15 cellular contexts compared by ENCODE assay signal in genomic region chr5:169667896-169668674, GRCh38. TPM values are rescaled to one million over a fixed set of nuclear protein-coding genes. Genes with fewer than 3 reads are reported as not detected.
DNase-seq lines count a peak whose midpoint lies in the region; TF ChIP-seq lines count a peak whose summit lies in the region.
"Had no signal": no experiment of that assay in that cellular context is flagged by ENCODE, and none has a peak within 500 bp of the region (broad histone marks: within the 10 kb centered on the region; RNA-seq: fewer than 3 reads in every experiment).

No MANE protein-coding gene starts in this region.

- peak overlapping the region; percentile 64 for H3K27ac Mint-ChIP-seq in activated T-helper 2 cell treated with anti-CD3 and anti-CD28 coated beads, Interferon-gamma antibody, Interleukin-2, Interleukin-4, amounts not matched to agents 10 μg/mL and 5 μg/mL and 100 μg/mL, durations not matched to agents 14 hours and 24 hours and 36 hours
- H3K27ac Mint-ChIP-seq in activated naive CD4-positive, alpha-beta T cell treated with anti-CD3 and anti-CD28 coated beads, Interleukin-2, amount 10 ng/mL, durations not matched to agents 7 days and 5 days, result no peak overlapping the region

- H3K27me3 Mint-ChIP-seq in activated T-helper 2 cell treated with anti-CD3 and anti-CD28 coated beads, Interferon-gamma antibody, Interleukin-2, Interleukin-4, amounts not matched to agents 10 μg/mL and 5 μg/mL and 100 μg/mL, durations not matched to agents 14 hours and 24 hours and 36 hours (ENCODE audit: low read depth), result no peaks in the 10 kb centered on the region
- no peaks in the 10 kb centered on the region for H3K27me3 Mint-ChIP-seq in activated naive CD4-positive, alpha-beta T cell treated with anti-CD3 and anti-CD28 coated beads, Interleukin-2, amount 10 ng/mL, durations not matched to agents 7 days and 5 days

- H2BK120ac ChIP-seq in trophoblast cell (ENCODE audit: insufficient read depth, low read length, poor library complexity), result no peak overlapping the region

- H4K8ac ChIP-seq in trophoblast cell (ENCODE audit: low read depth, low read length), result no peak overlapping the region

- no peak for TF ChIP-seq CTCF in thyroid gland (IDR thresholded peaks at IDR 0.05)

- no peak overlapping the region for H3K27ac ChIP-seq in trophoblast cell (ENCODE audit: low read depth, low read length)
- H3K27ac ChIP-seq in thyroid gland, result no peak overlapping the region
- H3K27ac ChIP-seq: 22Rv1, parathyroid adenoma, transverse colon had no signal

- H3K27me3 ChIP-seq in trophoblast cell (ENCODE audit: insufficient read depth, low read length), result no peaks in the 10 kb centered on the region
- H3K27me3 ChIP-seq in thyroid gland, result no peaks in the 10 kb centered on the region
- H3K27me3 ChIP-seq: transverse colon had no signal

- intact Hi-C loops in activated T-helper 2 cell treated with anti-CD3 and anti-CD28 coated beads, Interferon-gamma antibody, Interleukin-2, Interleukin-4, amounts not matched to agents 10 μg/mL and 5 μg/mL and 100 μg/mL, durations not matched to agents 14 hours and 24 hours and 36 hours (cut with micrococcal nuclease), result no loop called here
- intact Hi-C loops in thyroid gland (cut with DNase I), result no loop called here

- H3K18ac ChIP-seq in trophoblast cell (ENCODE audit: low read length), result no peak overlapping the region

- H3K79me2 ChIP-seq in trophoblast cell (ENCODE audit: control insufficient read depth, insufficient read depth, low read length, poor library complexity), result no peaks in the 10 kb centered on the region
- H3K79me2 ChIP-seq: parathyroid adenoma had no signal

- H2AK5ac ChIP-seq in trophoblast cell (ENCODE audit: low read length), result no peak overlapping the region

- DNase-seq in DMS53 (lab: John Stamatoyannopoulos, UW) (peak; percentile 17), DMS53 treated with DMSO at 0.1 percent for 48 hours (lab: John Stamatoyannopoulos, UW; ENCODE audit: unreplicated experiment) (no peak), NCI-H1694 treated with DMSO at 0.1 percent for 48 hours (lab: John Stamatoyannopoulos, UW) (peak; percentile 89), myocyte (ENCODE audit: low read depth) (peak; percentile 8), trophoblast cell (no peak), thyroid gland (no peak)
- DNase-seq in activated T-helper 2 cell treated with anti-CD3 and anti-CD28 coated beads, Interferon-gamma antibody, Interleukin-2, Interleukin-4, amounts not matched to agents 10 μg/mL and 5 μg/mL and 100 μg/mL, durations not matched to agents 14 hours and 24 hours and 36 hours (ENCODE audit: low spot score), result no peak
- no peak for DNase-seq in activated naive CD4-positive, alpha-beta T cell treated with anti-CD3 and anti-CD28 coated beads, Interleukin-2, amount 10 ng/mL, durations not matched to agents 7 days and 5 days
- DNase-seq: activated CD4-positive, alpha-beta T cell treated with anti-CD3 and anti-CD28 coated beads, Interleukin-2, amount 50 U/mL, for 1 hour; activated effector memory CD4-positive, alpha-beta T cell treated with Interleukin-2 at 50 U/mL for 16 hours; GOT3; NCI-H1092 treated with DMSO at 0.1 percent for 48 hours; transverse colon had no signal

- H4K91ac ChIP-seq in trophoblast cell (ENCODE audit: low read depth, low read length), result no peak overlapping the region

- H4K12ac ChIP-seq in trophoblast cell (ENCODE audit: low read depth, low read length), result no peak overlapping the region

- H2BK12ac ChIP-seq in trophoblast cell (ENCODE audit: low read length), result no peak overlapping the region

- no peak overlapping the region for H2AFZ ChIP-seq in trophoblast cell (ENCODE audit: insufficient read depth, low read length, poor library complexity)
- H2AFZ ChIP-seq: parathyroid adenoma had no signal

- H3K9me3 Mint-ChIP-seq in activated T-helper 2 cell treated with anti-CD3 and anti-CD28 coated beads, Interferon-gamma antibody, Interleukin-2, Interleukin-4, amounts not matched to agents 10 μg/mL and 5 μg/mL and 100 μg/mL, durations not matched to agents 14 hours and 24 hours and 36 hours, result peaks cover 15% of the 10 kb centered on the region
- peaks cover 5% of the 10 kb centered on the region for H3K9me3 Mint-ChIP-seq in activated naive CD4-positive, alpha-beta T cell treated with anti-CD3 and anti-CD28 coated beads, Interleukin-2, amount 10 ng/mL, durations not matched to agents 7 days and 5 days

- H2BK5ac ChIP-seq in trophoblast cell (ENCODE audit: low read depth, low read length, poor library complexity), result no peak overlapping the region

- H3K23ac ChIP-seq in trophoblast cell (ENCODE audit: low read length), result no peak overlapping the region

- H3K4me3 Mint-ChIP-seq in activated T-helper 2 cell treated with anti-CD3 and anti-CD28 coated beads, Interferon-gamma antibody, Interleukin-2, Interleukin-4, amounts not matched to agents 10 μg/mL and 5 μg/mL and 100 μg/mL, durations not matched to agents 14 hours and 24 hours and 36 hours (ENCODE audit: low read depth), result no peak overlapping the region
- H3K4me3 Mint-ChIP-seq in activated naive CD4-positive, alpha-beta T cell treated with anti-CD3 and anti-CD28 coated beads, Interleukin-2, amount 10 ng/mL, durations not matched to agents 7 days and 5 days, result no peak overlapping the region

- H3K79me1 ChIP-seq in trophoblast cell (ENCODE audit: low read length), result no peaks in the 10 kb centered on the region

- H3K4ac ChIP-seq in trophoblast cell (ENCODE audit: low read depth, low read length), result no peak overlapping the region

- H3K4me1 ChIP-seq in trophoblast cell (ENCODE audit: control insufficient read depth in 1 of 2, insufficient read depth in 2 of 2, low read length in 2 of 2) (peaks cover 0 to 2% of the 10 kb centered on the region in 2 experiments), thyroid gland (no peaks in the 10 kb centered on the region)
- H3K4me1 ChIP-seq: parathyroid adenoma, transverse colon had no signal

- peaks cover under 1% of the 10 kb centered on the region for H3K9me3 ChIP-seq in trophoblast cell (ENCODE audit: insufficient read depth, low read depth, low read length)
- no peaks in the 10 kb centered on the region for H3K9me3 ChIP-seq in thyroid gland
- H3K9me3 ChIP-seq: transverse colon had no signal

- peaks cover 44% of the 10 kb centered on the region for H3K36me3 Mint-ChIP-seq in activated T-helper 2 cell treated with anti-CD3 and anti-CD28 coated beads, Interferon-gamma antibody, Interleukin-2, Interleukin-4, amounts not matched to agents 10 μg/mL and 5 μg/mL and 100 μg/mL, durations not matched to agents 14 hours and 24 hours and 36 hours (ENCODE audit: low read depth)
- H3K36me3 Mint-ChIP-seq in activated naive CD4-positive, alpha-beta T cell treated with anti-CD3 and anti-CD28 coated beads, Interleukin-2, amount 10 ng/mL, durations not matched to agents 7 days and 5 days, result peaks cover 49% of the 10 kb centered on the region

- H3K4me3 ChIP-seq in trophoblast cell (ENCODE audit: low read depth, low read length) (no peak overlapping the region), thyroid gland (replicated peaks in 1 of 3) (no peak overlapping the region)
- H3K4me3 ChIP-seq: transverse colon had no signal

- no peak overlapping the region for H3K4me2 ChIP-seq in trophoblast cell (ENCODE audit: low read length)

- CTCF ChIA-PET in activated naive CD4-positive, alpha-beta T cell treated with anti-CD3 and anti-CD28 coated beads, Interleukin-2, amount 10 ng/mL, durations not matched to agents 7 days and 5 days (lab: Charles Lee), result no interaction called here

- peaks cover 38% of the 10 kb centered on the region for H3K4me1 Mint-ChIP-seq in activated T-helper 2 cell treated with anti-CD3 and anti-CD28 coated beads, Interferon-gamma antibody, Interleukin-2, Interleukin-4, amounts not matched to agents 10 μg/mL and 5 μg/mL and 100 μg/mL, durations not matched to agents 14 hours and 24 hours and 36 hours (ENCODE audit: low read depth)
- peaks cover 18% of the 10 kb centered on the region for H3K4me1 Mint-ChIP-seq in activated naive CD4-positive, alpha-beta T cell treated with anti-CD3 and anti-CD28 coated beads, Interleukin-2, amount 10 ng/mL, durations not matched to agents 7 days and 5 days

- no peak overlapping the region for H3K14ac ChIP-seq in trophoblast cell (ENCODE audit: low read length)

- H3K9ac ChIP-seq in trophoblast cell (ENCODE audit: low read length), result no peak overlapping the region
- H3K9ac ChIP-seq: parathyroid adenoma had no signal

- no peak for TF ChIP-seq POLR2A in thyroid gland (IDR thresholded peaks at IDR 0.05)

- H3K36me3 ChIP-seq in trophoblast cell (ENCODE audit: control insufficient read depth in 1 of 2, insufficient read depth in 2 of 2, low read length in 2 of 2) (no peaks in the 10 kb centered on the region), thyroid gland (no peaks in the 10 kb centered on the region)
- H3K36me3 ChIP-seq: transverse colon had no signal

- WGBS in trophoblast cell (ENCODE audit: extremely low coverage, insufficient coverage, insufficient read length), result no CpG with 5 or more reads among the region's 9 CpGs
- 49 to 50% methylated on average over 9 of the region's 9 CpGs for WGBS in thyroid gland, 2 donors

RNA-seq across cellular contexts. Expression of gene DOCK2, which starts 31.0 kb away (rescaled TPM):
- total RNA-seq in activated T-helper 2 cell treated with anti-CD3 and anti-CD28 coated beads, Interferon-gamma antibody, Interleukin-2, Interleukin-4, amounts not matched to agents 10 μg/mL and 5 μg/mL and 100 μg/mL, durations not matched to agents 14 hours and 24 hours and 36 hours, result 217 and 246 TPM in 2 replicates
- total RNA-seq in myocyte (0.08 TPM in 1 of 2 replicates, not detected in the other), thyroid gland (10 to 100 TPM in 2 of 4 donors, 1 to 10 TPM in 2; 4.3 to 14.1 (median 8.6) TPM)
- 0.55 TPM for polyA plus RNA-seq in myocyte (2012)
- polyA plus RNA-seq in trophoblast cell (2013), result 0.07 and 0.08 TPM in 2 replicates

Comparison
In these comparisons a context has a peak if more than half of its experiments do, and no peak if none do; other contexts are left out.
1. DNase-seq: peak in DMS53 (single experiment), NCI-H1694 treated with DMSO at 0.1 percent for 48 hours (single experiment) and myocyte (single experiment); none in DMS53 treated with DMSO at 0.1 percent for 48 hours (single experiment), activated T-helper 2 cell treated with anti-CD3 and anti-CD28 coated beads, Interferon-gamma antibody, Interleukin-2, Interleukin-4, amounts not matched to agents 10 μg/mL and 5 μg/mL and 100 μg/mL, durations not matched to agents 14 hours and 24 hours and 36 hours (single experiment), activated naive CD4-positive, alpha-beta T cell treated with anti-CD3 and anti-CD28 coated beads, Interleukin-2, amount 10 ng/mL, durations not matched to agents 7 days and 5 days (single experiment), trophoblast cell (0 of 2) and thyroid gland (0 of 2).
2. RNA of gene DOCK2, which starts 31.0 kb away (total RNA-seq): 217 to 246 TPM in activated T-helper 2 cell treated with anti-CD3 and anti-CD28 coated beads, Interferon-gamma antibody, Interleukin-2, Interleukin-4, amounts not matched to agents 10 μg/mL and 5 μg/mL and 100 μg/mL, durations not matched to agents 14 hours and 24 hours and 36 hours; 4.3 to 14.1 TPM in thyroid gland and 0.08 TPM in myocyte; every median in the first group is over 10 times any median in the second.